ENCODE assay signal across 1 cellular context in genomic region chr19:35059006-35059798, GRCh38.
A peak's percentile ranks its signal among the peaks of the same experiment; 100 is the strongest.
TF ChIP-seq lines count a peak whose summit lies in the region.

No MANE protein-coding gene starts in this region.

TF ChIP-seq in K562, 482 proteins besides CTCF, POLR2A, EP300 and RAD21:
- no peak for TF ChIP-seq TCF3 (CRISPR knock-in tag; IDR thresholded peaks at IDR 0.05)
- TF ChIP-seq ZNF121 (CRISPR knock-in tag; conservative IDR thresholded peaks at IDR 0.05): peak; percentile 93
- peak; percentile 68 for TF ChIP-seq NFIC (IDR thresholded peaks at IDR 0.05)
- no peak for TF ChIP-seq ZFP1 (CRISPR knock-in tag; IDR thresholded peaks at IDR 0.05)
- TF ChIP-seq ZNF717 (CRISPR knock-in tag; IDR thresholded peaks at IDR 0.05): no peak
- TF ChIP-seq MTF1 (CRISPR knock-in tag; IDR thresholded peaks at IDR 0.05; ENCODE audit: borderline replicate concordance): no peak
- TF ChIP-seq PBX2 (CRISPR knock-in tag; IDR thresholded peaks at IDR 0.05; ENCODE audit: low read depth): no peak
- no peak for TF ChIP-seq PBX2 (tag; conservative IDR thresholded peaks at IDR 0.05; ENCODE audit: low read depth)
- TF ChIP-seq ZBTB49 (CRISPR knock-in tag; IDR thresholded peaks at IDR 0.05; ENCODE audit: borderline replicate concordance): no peak
- no peak for TF ChIP-seq RBM25 (IDR thresholded peaks at IDR 0.05; ENCODE audit: low read depth, low read length, severe bottlenecking)
- TF ChIP-seq CHD4 (IDR thresholded peaks at IDR 0.05; ENCODE audit: insufficient read depth, insufficient replicate concordance, low read depth, low read length, poor library complexity, severe bottlenecking): no peak
- TF ChIP-seq CTCFL (IDR thresholded peaks at IDR 0.05; ENCODE audit: borderline replicate concordance, insufficient read depth, low read depth, low read length, poor library complexity, severe bottlenecking): no peak
- no peak for TF ChIP-seq YY1 (IDR thresholded peaks at IDR 0.05; ENCODE audit: borderline replicate concordance in 1 of 3, control insufficient read depth in 1 of 3, extremely low read depth in 1 of 3, insufficient read depth in 3 of 3, insufficient read length in 1 of 3, insufficient replicate concordance in 2 of 3, low read depth in 1 of 3, low read length in 2 of 3)
- no peak for TF ChIP-seq MIER1 (IDR thresholded peaks at IDR 0.05; ENCODE audit: low read depth)
- no peak for TF ChIP-seq CBX1 (IDR thresholded peaks at IDR 0.05; ENCODE audit: low read depth)
- TF ChIP-seq SMARCE1 (IDR thresholded peaks at IDR 0.05): no peak
- TF ChIP-seq IRF1 (CRISPR knock-in tag; IDR thresholded peaks at IDR 0.05; ENCODE audit: borderline replicate concordance): no peak
- TF ChIP-seq ZC3H11A (IDR thresholded peaks at IDR 0.05; ENCODE audit: low read depth, low read length): no peak
- TF ChIP-seq BCOR (IDR thresholded peaks at IDR 0.05): peak; percentile 57; the same call in 1 of the 2 replicates
- TF ChIP-seq THRB (CRISPR knock-in tag; conservative IDR thresholded peaks at IDR 0.05): no peak
- TF ChIP-seq SIX5 (IDR thresholded peaks at IDR 0.05; ENCODE audit: borderline replicate concordance in 1 of 2, insufficient read depth in 1 of 2, low read depth in 1 of 2, low read length in 2 of 2): no peak
- no peak for TF ChIP-seq ZBTB1 (CRISPR knock-in tag; IDR thresholded peaks at IDR 0.05; ENCODE audit: borderline replicate concordance, low read depth)
- no peak for TF ChIP-seq SMARCC2 (IDR thresholded peaks at IDR 0.05; ENCODE audit: low read depth)
- no peak for TF ChIP-seq ZEB2 (IDR thresholded peaks at IDR 0.05)
- TF ChIP-seq ZNF23 (CRISPR knock-in tag; IDR thresholded peaks at IDR 0.05): no peak
- no peak for TF ChIP-seq E2F4 (CRISPR knock-in tag; IDR thresholded peaks at IDR 0.05; ENCODE audit: low read depth)
